ENCODE assay signal across 9 cellular contexts in the genomic region with DNA sequence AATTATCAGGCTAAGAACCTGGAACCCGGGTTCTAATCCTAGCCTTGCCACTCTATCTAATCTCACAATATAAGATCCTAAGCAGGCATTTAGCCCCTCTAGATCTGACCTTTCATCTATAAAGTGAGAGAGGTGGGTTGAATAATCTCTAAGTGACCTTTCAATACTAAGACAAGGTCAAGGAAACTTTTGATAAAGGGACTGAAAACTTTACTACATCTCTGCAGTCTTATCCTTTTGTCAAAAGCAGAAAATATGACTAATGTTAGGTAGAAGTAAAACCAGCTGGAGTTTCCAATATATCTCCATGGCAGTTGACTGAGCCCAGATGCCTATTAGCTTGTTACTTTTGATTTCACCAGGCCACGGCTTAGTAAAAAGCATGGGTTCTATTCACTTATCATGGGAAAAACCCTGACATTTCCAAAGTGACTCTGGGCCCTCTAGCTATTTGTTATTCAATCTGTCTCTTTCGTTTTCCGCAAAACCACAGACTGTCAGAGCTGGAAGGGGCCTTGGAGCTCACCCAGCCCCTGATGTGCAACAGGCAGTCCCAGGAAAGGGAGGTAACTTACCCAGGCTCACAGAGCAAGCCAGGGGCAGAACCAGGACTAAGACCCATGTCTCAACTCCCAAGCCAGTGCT.
DNase-seq lines count a peak whose midpoint lies in the region; ATAC-seq, FAIRE-seq and TF ChIP-seq lines count a peak whose summit lies in the region.
"Had no signal": no experiment of that assay in that cellular context is flagged by ENCODE, and none has a peak within 500 bp of the region (broad histone marks: within the 10 kb centered on the region; RNA-seq: fewer than 3 reads in every experiment).

No MANE protein-coding gene starts in this region.

- TF ChIP-seq CTCF in colonic mucosa (IDR thresholded peaks at IDR 0.05) (no peak), PC-9 (conservative IDR thresholded peaks at IDR 0.05) (no peak), D721Med (IDR thresholded peaks at IDR 0.05; ENCODE audit: insufficient read depth, missing control alignments) (no peak)

- H3K9me3 Mint-ChIP-seq in activated CD4-positive, alpha-beta T cell treated with anti-CD3 and anti-CD28 coated beads, Interleukin-2, amount 10 ng/mL, durations not matched to agents 7 days and 5 days: no peaks in the 10 kb centered on the region
- no peaks in the 10 kb centered on the region for H3K9me3 Mint-ChIP-seq in stimulated activated effector memory CD8-positive, alpha-beta T cell treated with anti-CD3 and anti-CD28 coated beads, Interleukin-12 subunit alpha, Interleukin-12 subunit beta, amount 100 ng/mL, for 72 hours

- DNase-seq in activated CD4-positive, alpha-beta T cell treated with anti-CD3 and anti-CD28 coated beads, Interleukin-2, amount 10 ng/mL, durations not matched to agents 7 days and 5 days: no peak
- no peak for DNase-seq in activated CD4-positive, alpha-beta T cell treated with anti-CD3 and anti-CD28 coated beads, Interleukin-2, amount 50 U/mL, for 1 hour
- DNase-seq in colonic mucosa (no peak), PC-9 (no peak), D721Med (ENCODE audit: insufficient read length, low spot score) (no peak)
- DNase-seq in stimulated activated effector memory CD8-positive, alpha-beta T cell treated with anti-CD3 and anti-CD28 coated beads, Interleukin-12 subunit alpha, Interleukin-12 subunit beta, amount 100 ng/mL, for 72 hours (ENCODE audit: low spot score in 2 of 2): no peak

- peaks cover 22% of the 10 kb centered on the region for H3K4me1 Mint-ChIP-seq in activated CD4-positive, alpha-beta T cell treated with anti-CD3 and anti-CD28 coated beads, Interleukin-2, amount 10 ng/mL, durations not matched to agents 7 days and 5 days
- peaks cover 31% of the 10 kb centered on the region for H3K4me1 Mint-ChIP-seq in stimulated activated effector memory CD8-positive, alpha-beta T cell treated with anti-CD3 and anti-CD28 coated beads, Interleukin-12 subunit alpha, Interleukin-12 subunit beta, amount 100 ng/mL, for 72 hours

- H3K36me3 ChIP-seq in colonic mucosa: no peaks in the 10 kb centered on the region
- H3K36me3 ChIP-seq in PC-9 (ENCODE audit: low read depth): no peaks in the 10 kb centered on the region

- POLR2A ChIA-PET in activated CD4-positive, alpha-beta T cell treated with anti-CD3 and anti-CD28 coated beads, Interleukin-2, amount 10 ng/mL, durations not matched to agents 7 days and 5 days (lab: Charles Lee): no interaction called here
- POLR2A ChIA-PET in PC-9 (lab: Charles Lee; ENCODE audit: unreplicated experiment): interaction anchor here (0.5 kb wide), 1 partner anchor 638 kb away, joined by 3 read pairs; no protein-coding TSS in a partner anchor

- ATAC-seq in HG03196 (IDR thresholded peaks at IDR 0.05; ENCODE audit: unreplicated experiment) (peak; percentile 44), GM19023 (IDR thresholded peaks at IDR 0.05; ENCODE audit: unreplicated experiment) (no peak)
- ATAC-seq in stimulated activated effector memory CD8-positive, alpha-beta T cell treated with anti-CD3 and anti-CD28 coated beads, Interleukin-12 subunit alpha, Interleukin-12 subunit beta, amount 100 ng/mL, for 72 hours: peak; percentile 72

- no peaks in the 10 kb centered on the region for H3K9me2 ChIP-seq in PC-9 (ENCODE audit: insufficient read depth)

- no peaks in the 10 kb centered on the region for H3K79me2 ChIP-seq in PC-9 (ENCODE audit: low read depth)

- CTCF ChIA-PET in activated CD4-positive, alpha-beta T cell treated with anti-CD3 and anti-CD28 coated beads, Interleukin-2, amount 10 ng/mL, durations not matched to agents 7 days and 5 days (lab: Charles Lee): interaction anchor here (0.6 to 2.7 kb wide), 3 partner anchors 12 to 233 kb away, joined by 3 to 7 read pairs (median 3); no protein-coding TSS in a partner anchor
- CTCF ChIA-PET in PC-9 (lab: Charles Lee): no interaction called here

- H3K27me3 Mint-ChIP-seq in activated CD4-positive, alpha-beta T cell treated with anti-CD3 and anti-CD28 coated beads, Interleukin-2, amount 10 ng/mL, durations not matched to agents 7 days and 5 days: no peaks in the 10 kb centered on the region

- BruUV-seq in PC-9 (replicated peaks; lab: Mats Ljungman, UMichigan): no TSS peak

- no peaks in the 10 kb centered on the region for H3F3A ChIP-seq in PC-9 (ENCODE audit: insufficient read depth, low read depth)

- H2AFZ ChIP-seq in PC-9: no peak overlapping the region

- H3K4me3 ChIP-seq in colonic mucosa (no peak overlapping the region), PC-9 (no peak overlapping the region)

- intact Hi-C loops in colonic mucosa (cut with DNase I) (no loop called here), PC-9 (cut with micrococcal nuclease; ENCODE audit: unreplicated experiment) (no loop called here)

- H3K4me2 ChIP-seq in PC-9: no peak overlapping the region

- H3K9ac ChIP-seq in colonic mucosa (ENCODE audit: low read depth in 2 of 2, low read length in 2 of 2): peak overlapping the region in 1 of 2 donors; percentile 36

- H3K27ac ChIP-seq in colonic mucosa (peak overlapping the region; percentile 2), PC-9 (no peak overlapping the region)

- H3K27me3 ChIP-seq in colonic mucosa: no peaks in the 10 kb centered on the region
- no peaks in the 10 kb centered on the region for H3K27me3 ChIP-seq in PC-9 (ENCODE audit: insufficient read depth, low read depth)

- no peaks in the 10 kb centered on the region for H4K20me1 ChIP-seq in PC-9 (ENCODE audit: insufficient read depth)

- no peaks in the 10 kb centered on the region for H3K4me1 ChIP-seq in colonic mucosa
- no peaks in the 10 kb centered on the region for H3K4me1 ChIP-seq in PC-9 (replicated peaks; ENCODE audit: insufficient read depth)

- H3K9me3 ChIP-seq in colonic mucosa: no peaks in the 10 kb centered on the region
- H3K9me3 ChIP-seq in PC-9 (ENCODE audit: insufficient read depth, low read depth): no peaks in the 10 kb centered on the region

- no peak overlapping the region for H3K4me3 Mint-ChIP-seq in activated CD4-positive, alpha-beta T cell treated with anti-CD3 and anti-CD28 coated beads, Interleukin-2, amount 10 ng/mL, durations not matched to agents 7 days and 5 days
- H3K4me3 Mint-ChIP-seq in stimulated activated effector memory CD8-positive, alpha-beta T cell treated with anti-CD3 and anti-CD28 coated beads, Interleukin-12 subunit alpha, Interleukin-12 subunit beta, amount 100 ng/mL, for 72 hours: peak overlapping the region; percentile 6

- peaks cover 15% of the 10 kb centered on the region for H3K36me3 Mint-ChIP-seq in activated CD4-positive, alpha-beta T cell treated with anti-CD3 and anti-CD28 coated beads, Interleukin-2, amount 10 ng/mL, durations not matched to agents 7 days and 5 days (ENCODE audit: low read depth)
- no peaks in the 10 kb centered on the region for H3K36me3 Mint-ChIP-seq in stimulated activated effector memory CD8-positive, alpha-beta T cell treated with anti-CD3 and anti-CD28 coated beads, Interleukin-12 subunit alpha, Interleukin-12 subunit beta, amount 100 ng/mL, for 72 hours

- FAIRE-seq in D721Med (lab: Jason Lieb, UNC): no peak
- FAIRE-seq: TTC549 had no signal

- H3K27ac Mint-ChIP-seq in activated CD4-positive, alpha-beta T cell treated with anti-CD3 and anti-CD28 coated beads, Interleukin-2, amount 10 ng/mL, durations not matched to agents 7 days and 5 days: peak overlapping the region; percentile 31
- peak overlapping the region; percentile 52 for H3K27ac Mint-ChIP-seq in stimulated activated effector memory CD8-positive, alpha-beta T cell treated with anti-CD3 and anti-CD28 coated beads, Interleukin-12 subunit alpha, Interleukin-12 subunit beta, amount 100 ng/mL, for 72 hours
